ENCODE assay signal across 30 cellular contexts in the genomic region with DNA sequence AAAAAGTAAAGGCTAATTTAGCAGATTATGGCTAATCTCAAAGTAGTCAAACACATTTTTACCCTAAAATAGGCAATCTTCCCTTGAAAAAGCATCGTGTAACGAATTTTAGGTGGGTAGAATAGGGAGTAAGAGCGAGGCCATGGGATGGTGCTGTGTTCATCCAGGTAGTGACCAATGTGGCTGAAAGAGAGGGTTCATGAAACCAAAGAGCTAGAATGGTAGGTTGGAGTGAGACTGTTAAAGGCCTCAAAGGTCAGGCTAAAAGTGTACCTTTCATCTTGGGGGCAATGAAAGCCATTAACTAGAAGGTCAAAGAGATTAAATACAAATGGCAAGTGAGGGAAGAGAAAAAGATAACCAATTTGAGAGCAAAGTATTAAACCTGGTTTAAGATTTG. TPM values are rescaled to one million over a fixed set of nuclear protein-coding genes. Genes with fewer than 3 reads are reported as not detected.
A peak's percentile ranks its signal among the peaks of the same experiment; 100 is the strongest.
DNase-seq lines count a peak whose midpoint lies in the region; ATAC-seq and TF ChIP-seq lines count a peak whose summit lies in the region.
"Had no signal": no experiment of that assay in that cellular context is flagged by ENCODE, and none has a peak within 500 bp of the region (broad histone marks: within the 10 kb centered on the region; RNA-seq: fewer than 3 reads in every experiment).

No MANE protein-coding gene starts in this region.

- H3K9me3 Mint-ChIP-seq in activated CD4-positive, alpha-beta T cell treated with anti-CD3 and anti-CD28 coated beads for 36 hours (ENCODE audit: low read depth): no peaks in the 10 kb centered on the region
- H3K9me3 Mint-ChIP-seq in CD4-positive, alpha-beta T cell: no peaks in the 10 kb centered on the region
- H3K9me3 Mint-ChIP-seq in naive B cell: no peaks in the 10 kb centered on the region

- no peak for TF ChIP-seq CTCF in CD4-positive, alpha-beta T cell (IDR thresholded peaks at IDR 0.05)

- no peaks in the 10 kb centered on the region for H3K27me3 Mint-ChIP-seq in activated CD4-positive, alpha-beta T cell treated with anti-CD3 and anti-CD28 coated beads for 36 hours
- H3K27me3 Mint-ChIP-seq in CD4-positive, alpha-beta T cell: no peaks in the 10 kb centered on the region
- H3K27me3 Mint-ChIP-seq in T-helper 17 cell (no peaks in the 10 kb centered on the region), naive B cell (no peaks in the 10 kb centered on the region)

- H3K4me1 Mint-ChIP-seq in activated CD4-positive, alpha-beta T cell treated with anti-CD3 and anti-CD28 coated beads for 36 hours: peaks cover 67% of the 10 kb centered on the region
- peaks cover 85% of the 10 kb centered on the region for H3K4me1 Mint-ChIP-seq in CD4-positive, alpha-beta T cell (ENCODE audit: low read depth)
- H3K4me1 Mint-ChIP-seq in T-helper 17 cell (peaks cover 46% of the 10 kb centered on the region), naive B cell (peaks cover 46 to 80% (median 64%) of the 10 kb centered on the region in 3 donors)

- CTCF ChIA-PET in activated CD4-positive, alpha-beta T cell treated with anti-CD3 and anti-CD28 coated beads for 36 hours (lab: Charles Lee): no interaction called here
- CTCF ChIA-PET in CD4-positive, alpha-beta T cell (lab: Charles Lee): interaction anchor here (1.0 kb wide), 1 partner anchor 81 kb away, joined by 3 read pairs; no protein-coding TSS in a partner anchor

- POLR2A ChIA-PET in activated CD4-positive, alpha-beta T cell treated with anti-CD3 and anti-CD28 coated beads for 36 hours (lab: Charles Lee): no interaction called here
- POLR2A ChIA-PET in CD4-positive, alpha-beta T cell (lab: Charles Lee): no interaction called here

- H3K4me3 Mint-ChIP-seq in activated CD4-positive, alpha-beta T cell treated with anti-CD3 and anti-CD28 coated beads for 36 hours: no peak overlapping the region
- H3K4me3 Mint-ChIP-seq in CD4-positive, alpha-beta T cell: no peak overlapping the region
- H3K4me3 Mint-ChIP-seq in T-helper 17 cell (no peak overlapping the region), naive B cell (no peak overlapping the region)

- no peak overlapping the region for H3K27ac ChIP-seq in CD4-positive, alpha-beta T cell (ENCODE audit: low read depth, low read length)
- H3K27ac ChIP-seq: 22Rv1, C4-2B, esophagus squamous epithelium, foreskin keratinocyte, heart right ventricle, HL-60, SK-N-MC, transverse colon had no signal

- intact Hi-C loops in activated CD4-positive, alpha-beta T cell treated with anti-CD3 and anti-CD28 coated beads for 36 hours (cut with DNase I, micrococcal nuclease): no loop called here
- intact Hi-C loops in CD4-positive, alpha-beta T cell (cut with DNase I, micrococcal nuclease): no loop called here

- H3K27me3 ChIP-seq in CD4-positive, alpha-beta T cell (ENCODE audit: control insufficient read depth, insufficient read depth, low read length): no peaks in the 10 kb centered on the region
- H3K27me3 ChIP-seq: brain microvascular endothelial cell, esophagus squamous epithelium, foreskin keratinocyte, heart right ventricle, transverse colon had no signal

- H3K27ac Mint-ChIP-seq in activated CD4-positive, alpha-beta T cell treated with anti-CD3 and anti-CD28 coated beads for 36 hours: peak overlapping the region; percentile 21
- H3K27ac Mint-ChIP-seq in CD4-positive, alpha-beta T cell: peak overlapping the region; percentile 5
- H3K27ac Mint-ChIP-seq in T-helper 17 cell (peak overlapping the region; percentile 51), naive B cell (peak overlapping the region in 4 of 6 donors; percentile 2 to 76 (median 22))

- DNase-seq in activated CD4-positive, alpha-beta T cell treated with anti-CD3 and anti-CD28 coated beads for 36 hours: no peak
- DNase-seq in activated CD4-positive, alpha-beta T cell treated with anti-CD3 and anti-CD28 coated beads for 1 hour: no peak
- DNase-seq in CD4-positive, alpha-beta T cell: no peak
- no peak for DNase-seq in T-helper 17 cell
- DNase-seq in naive B cell: no peak
- no peak for DNase-seq in NCI-H774 (lab: John Stamatoyannopoulos, UW)
- DNase-seq in T-helper 1 cell: no peak
- DNase-seq in DMS79 (lab: John Stamatoyannopoulos, UW): no peak
- DNase-seq: activated CD4-positive, CD25-positive, alpha-beta regulatory T cell treated with anti-CD3 and anti-CD28 coated beads, Interleukin-2, amount 50 U/mL, for 72 hours; activated CD8-positive, alpha-beta memory T cell treated with anti-CD3 and anti-CD28 coated beads for 24 hours; activated naive CD4-positive, alpha-beta T cell; activated T-cell treated with anti-CD3 and anti-CD28 coated beads for 4 hours; brain microvascular endothelial cell; esophagus squamous epithelium; heart right ventricle; kidney; MM.1S; NCI-H1105 treated with DMSO at 0.1 percent for 48 hours; NCI-H187 treated with DMSO at 0.1 percent for 48 hours; NCI-H2171; NCI-H524; nucleus accumbens; stimulated activated CD4-positive, alpha-beta T cell treated with anti-CD3 and anti-CD28 coated beads, Interleukin-4, amount 100 ng/mL, for 1 hour; transverse colon had no signal

- H3K36me3 Mint-ChIP-seq in activated CD4-positive, alpha-beta T cell treated with anti-CD3 and anti-CD28 coated beads for 36 hours (ENCODE audit: low read depth): peaks cover 54% of the 10 kb centered on the region
- H3K36me3 Mint-ChIP-seq in CD4-positive, alpha-beta T cell (ENCODE audit: low read depth): peaks cover 49% of the 10 kb centered on the region
- peaks cover 11% of the 10 kb centered on the region for H3K36me3 Mint-ChIP-seq in T-helper 17 cell (ENCODE audit: low read depth)
- H3K36me3 Mint-ChIP-seq in naive B cell: peaks cover 14 to 16% of the 10 kb centered on the region in 2 donors

- H3K9me3 ChIP-seq in CD4-positive, alpha-beta T cell (ENCODE audit: control insufficient read depth, low read length): no peaks in the 10 kb centered on the region
- no peaks in the 10 kb centered on the region for H3K9me3 ChIP-seq in T-helper 17 cell (ENCODE audit: control insufficient read depth, low read length, poor library complexity, severe bottlenecking)
- H3K9me3 ChIP-seq: esophagus squamous epithelium, HAP-1, heart right ventricle, transverse colon had no signal

- no peak for ATAC-seq in activated CD4-positive, alpha-beta T cell treated with anti-CD3 and anti-CD28 coated beads for 36 hours
- ATAC-seq in CD4-positive, alpha-beta T cell (ENCODE audit: poor library complexity): no peak
- no peak for ATAC-seq in T-helper 17 cell
- no peak for ATAC-seq in naive B cell (ENCODE audit: low read depth in 2 of 2)
- ATAC-seq: foreskin keratinocyte, heart right ventricle had no signal

RNA-seq across cellular contexts. Expression of a gene that starts 23.6 kb away (rescaled TPM):
- 100 to 1,000 TPM; 132 to 149 TPM for total RNA-seq in activated CD4-positive, alpha-beta T cell treated with anti-CD3 and anti-CD28 coated beads for 36 hours
- total RNA-seq in CD4-positive, alpha-beta T cell: 10 to 100 TPM; 47.2 to 49.2 TPM
- 10 to 100 TPM; 50.5 to 51.1 TPM for total RNA-seq in T-helper 17 cell
- polyA plus RNA-seq in naive B cell (ENCODE audit: low read depth in 6 of 6): 100 to 1,000 TPM in 1 of 6 donors, 10 to 100 TPM in 5; 60.2 to 111 (median 70.2) TPM
